In genomic region chr12:89177802-89178201, GRCh38 we compare ENCODE assay signal across 23 cellular contexts.
"Had no signal": no experiment of that assay in that cellular context is flagged by ENCODE, and none has a peak within 500 bp of the region (broad histone marks: within the 10 kb centered on the region; RNA-seq: fewer than 3 reads in every experiment).

No MANE protein-coding gene starts in this region.

- ATAC-seq: HepG2, Panc1, PC-3 had no signal

- DNase-seq: IMR-90; Kasumi-1; MM.1S; NCI-H1092 treated with DMSO at 0.1 percent for 48 hours; NCI-H1436; NCI-H187; NCI-H2029; NCI-H2081 treated with DMSO at 0.1 percent for 48 hours; NCI-H2171; NCI-H226; NCI-H446; NCI-H510A; NCI-H524 treated with DMSO at 0.1 percent for 48 hours; NCI-H69; NCI-H774; NK-92 treated with Interleukin-12 subunit alpha and Interleukin-12 subunit beta, amount 100 ng/mL, for 24 hours; PC-3; SHP77; SK-N-SH had no signal

- FAIRE-seq: HepG2 had no signal

- H3K4me2 ChIP-seq: KMS-11, SK-N-SH had no signal

- H3K9ac ChIP-seq: KMS-11, SK-N-SH had no signal

- H3K27ac ChIP-seq: KMS-11, RWPE1 had no signal

- H3K9me3 ChIP-seq: SK-N-SH had no signal
